Comparison of ENCODE assay signal across 9 cellular contexts in the genomic region with DNA sequence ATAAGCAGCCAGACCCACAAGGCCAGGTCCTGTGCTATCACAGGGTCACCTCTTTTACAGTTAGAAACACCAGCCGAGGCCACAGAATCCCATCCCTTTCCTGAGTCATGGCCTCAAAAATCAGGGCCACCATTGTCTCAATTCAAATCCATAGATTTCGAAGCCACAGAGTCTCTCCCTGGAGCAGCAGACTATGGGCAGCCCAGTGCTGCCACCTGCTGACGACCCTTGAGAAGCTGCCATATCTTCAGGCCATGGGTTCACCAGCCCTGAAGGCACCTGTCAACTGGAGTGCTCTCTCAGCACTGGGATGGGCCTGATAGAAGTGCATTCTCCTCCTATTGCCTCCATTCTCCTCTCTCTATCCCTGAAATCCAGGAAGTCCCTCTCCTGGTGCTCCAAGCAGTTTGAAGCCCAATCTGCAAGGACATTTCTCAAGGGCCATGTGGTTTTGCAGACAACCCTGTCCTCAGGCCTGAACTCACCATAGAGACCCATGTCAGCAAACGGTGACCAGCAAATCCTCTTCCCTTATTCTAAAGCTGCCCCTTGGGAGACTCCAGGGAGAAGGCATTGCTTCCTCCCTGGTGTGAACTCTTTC. TPM values are rescaled to one million over a fixed set of nuclear protein-coding genes. Genes with fewer than 3 reads are reported as not detected.
DNase-seq lines count a peak whose midpoint lies in the region; ATAC-seq and TF ChIP-seq lines count a peak whose summit lies in the region.
"Had no signal": no experiment of that assay in that cellular context is flagged by ENCODE, and none has a peak within 500 bp of the region (broad histone marks: within the 10 kb centered on the region; RNA-seq: fewer than 3 reads in every experiment).

No MANE protein-coding gene starts in this region.

- no peak overlapping the region for H3K4me3 Mint-ChIP-seq in activated T-helper 1 cell treated with anti-CD3 and anti-CD28 coated beads, Interleukin-12 subunit alpha, Interleukin-12 subunit beta, Interleukin-2, Interleukin-4 antibody, amounts not matched to agents 30 ng/mL and 10 ng/mL and 1 ng/mL, durations not matched to agents 14 hours and 24 hours and 36 hours
- H3K4me3 Mint-ChIP-seq: T-helper 1 cell treated with Interleukin-12 subunit alpha and Interleukin-12 subunit beta and Interleukin-4 antibody, amounts not matched to agents 30 μg/mL and 1 μg/mL, for 36 hours had no signal

- no peaks in the 10 kb centered on the region for H3K4me1 Mint-ChIP-seq in activated T-helper 1 cell treated with anti-CD3 and anti-CD28 coated beads, Interleukin-12 subunit alpha, Interleukin-12 subunit beta, Interleukin-2, Interleukin-4 antibody, amounts not matched to agents 30 ng/mL and 10 ng/mL and 1 ng/mL, durations not matched to agents 14 hours and 24 hours and 36 hours (ENCODE audit: low read depth)

- peak; percentile 65 for DNase-seq in COR-L47 (lab: John Stamatoyannopoulos, UW)
- DNase-seq in HuH-7.5 (ENCODE audit: low spot score) = peak; percentile 77
- DNase-seq in Peyer's patch = peak; percentile 44 to 84 (median 77)
- DNase-seq in activated T-helper 1 cell treated with anti-CD3 and anti-CD28 coated beads, Interleukin-12 subunit alpha, Interleukin-12 subunit beta, Interleukin-2, Interleukin-4 antibody, amounts not matched to agents 30 ng/mL and 10 ng/mL and 1 ng/mL, durations not matched to agents 14 hours and 24 hours and 36 hours (ENCODE audit: low spot score) = peak; percentile 27
- peak; percentile 72 for DNase-seq in fibroblast of villous mesenchyme (ENCODE audit: low read depth)
- peak in 43 of 56 donors; percentile 2 to 73 (median 24) for DNase-seq in nucleus accumbens (lab: John Stamatoyannopoulos, UW)
- no peak for DNase-seq in suprapubic skin (ENCODE audit: low spot score in 2 of 2)

- no peak for TF ChIP-seq EP300 in suprapubic skin (IDR thresholded peaks at IDR 0.05)

- H3K36me3 ChIP-seq in Peyer's patch = peaks cover 0 to 10% (median 0%) of the 10 kb centered on the region in 3 donors
- H3K36me3 ChIP-seq in suprapubic skin = peaks cover 26% of the 10 kb centered on the region

- H3K4me3 ChIP-seq in Peyer's patch = no peak overlapping the region
- H3K4me3 ChIP-seq in fibroblast of villous mesenchyme (ENCODE audit: low read depth, low read length) = no peak overlapping the region
- H3K4me3 ChIP-seq in suprapubic skin = no peak overlapping the region

- H3K4me1 ChIP-seq in Peyer's patch (no peaks in the 10 kb centered on the region), suprapubic skin (no peaks in the 10 kb centered on the region)

- no peak overlapping the region for H3K27ac ChIP-seq in Peyer's patch
- no peak overlapping the region for H3K27ac ChIP-seq in suprapubic skin

- H3K27ac Mint-ChIP-seq in activated T-helper 1 cell treated with anti-CD3 and anti-CD28 coated beads, Interleukin-12 subunit alpha, Interleukin-12 subunit beta, Interleukin-2, Interleukin-4 antibody, amounts not matched to agents 30 ng/mL and 10 ng/mL and 1 ng/mL, durations not matched to agents 14 hours and 24 hours and 36 hours = no peak overlapping the region
- H3K27ac Mint-ChIP-seq: T-helper 1 cell treated with Interleukin-12 subunit alpha and Interleukin-12 subunit beta and Interleukin-4 antibody, amounts not matched to agents 30 μg/mL and 1 μg/mL, for 36 hours had no signal

- peak; percentile 31 to 75 (median 68) for TF ChIP-seq CTCF in Peyer's patch (IDR thresholded peaks at IDR 0.05)
- peak; percentile 87 for TF ChIP-seq CTCF in fibroblast of villous mesenchyme (IDR thresholded peaks at IDR 0.05; ENCODE audit: insufficient read depth, low read depth, low read length)
- TF ChIP-seq CTCF in suprapubic skin (IDR thresholded peaks at IDR 0.05) = peak; percentile 51 to 69

- no peaks in the 10 kb centered on the region for H3K9me3 Mint-ChIP-seq in activated T-helper 1 cell treated with anti-CD3 and anti-CD28 coated beads, Interleukin-12 subunit alpha, Interleukin-12 subunit beta, Interleukin-2, Interleukin-4 antibody, amounts not matched to agents 30 ng/mL and 10 ng/mL and 1 ng/mL, durations not matched to agents 14 hours and 24 hours and 36 hours
- H3K9me3 Mint-ChIP-seq: T-helper 1 cell treated with Interleukin-12 subunit alpha and Interleukin-12 subunit beta and Interleukin-4 antibody, amounts not matched to agents 30 μg/mL and 1 μg/mL, for 36 hours had no signal

- H3K9me3 ChIP-seq in Peyer's patch (no peaks in the 10 kb centered on the region), suprapubic skin (no peaks in the 10 kb centered on the region)

- H3K27me3 ChIP-seq in Peyer's patch (no peaks in the 10 kb centered on the region), suprapubic skin (peaks cover 7% of the 10 kb centered on the region)

- H3K36me3 Mint-ChIP-seq in activated T-helper 1 cell treated with anti-CD3 and anti-CD28 coated beads, Interleukin-12 subunit alpha, Interleukin-12 subunit beta, Interleukin-2, Interleukin-4 antibody, amounts not matched to agents 30 ng/mL and 10 ng/mL and 1 ng/mL, durations not matched to agents 14 hours and 24 hours and 36 hours (ENCODE audit: low read depth) = no peaks in the 10 kb centered on the region

- TF ChIP-seq POLR2A in Peyer's patch (IDR thresholded peaks at IDR 0.05) (no peak), suprapubic skin (IDR thresholded peaks at IDR 0.05) (no peak)

- H3K27me3 Mint-ChIP-seq in activated T-helper 1 cell treated with anti-CD3 and anti-CD28 coated beads, Interleukin-12 subunit alpha, Interleukin-12 subunit beta, Interleukin-2, Interleukin-4 antibody, amounts not matched to agents 30 ng/mL and 10 ng/mL and 1 ng/mL, durations not matched to agents 14 hours and 24 hours and 36 hours (ENCODE audit: insufficient read depth) = peaks cover 3% of the 10 kb centered on the region

- no peak for ATAC-seq in HG03342 (IDR thresholded peaks at IDR 0.05; ENCODE audit: unreplicated experiment)

- 31% methylated on average over 4 of the region's 4 CpGs for WGBS in suprapubic skin

- intact Hi-C loops in activated T-helper 1 cell treated with anti-CD3 and anti-CD28 coated beads, Interleukin-12 subunit alpha, Interleukin-12 subunit beta, Interleukin-2, Interleukin-4 antibody, amounts not matched to agents 30 ng/mL and 10 ng/mL and 1 ng/mL, durations not matched to agents 14 hours and 24 hours and 36 hours (cut with micrococcal nuclease) = loop anchor here (1.0 kb wide), 2 partner anchors 381 to 591 kb away; no protein-coding TSS in a partner anchor

RNA-seq across cellular contexts. Expression of gene TGM4, which starts 39.6 kb away (rescaled TPM):
- not detected for total RNA-seq in Peyer's patch
- not detected in 2 replicates for total RNA-seq in activated T-helper 1 cell treated with anti-CD3 and anti-CD28 coated beads, Interleukin-12 subunit alpha, Interleukin-12 subunit beta, Interleukin-2, Interleukin-4 antibody, amounts not matched to agents 30 ng/mL and 10 ng/mL and 1 ng/mL, durations not matched to agents 14 hours and 24 hours and 36 hours
- not detected in 2 replicates for total RNA-seq in fibroblast of villous mesenchyme
- under 1 TPM in 2 of 4 donors, not detected in 2; 0.30 to 0.56 TPM for total RNA-seq in suprapubic skin

RNA-seq across cellular contexts. Expression of gene TMEM42, which starts 52.3 kb away (rescaled TPM):
- total RNA-seq in Peyer's patch = 10 to 100 TPM in 2 of 4 donors, 1 to 10 TPM in 2; 8.9 to 12.6 (median 10.6) TPM
- total RNA-seq in activated T-helper 1 cell treated with anti-CD3 and anti-CD28 coated beads, Interleukin-12 subunit alpha, Interleukin-12 subunit beta, Interleukin-2, Interleukin-4 antibody, amounts not matched to agents 30 ng/mL and 10 ng/mL and 1 ng/mL, durations not matched to agents 14 hours and 24 hours and 36 hours = 8.6 and 10.0 TPM in 2 replicates
- 12.6 and 13.0 TPM in 2 replicates for total RNA-seq in fibroblast of villous mesenchyme
- 10 to 100 TPM; 15.9 to 27.2 (median 20.8) TPM for total RNA-seq in suprapubic skin

Comparison
In these comparisons a context has a peak if more than half of its experiments do, and no peak if none do; other contexts are left out.
1. DNase-seq: peak in COR-L47 (single experiment), HuH-7.5 (single experiment), Peyer's patch (3 of 3), activated T-helper 1 cell treated with anti-CD3 and anti-CD28 coated beads, Interleukin-12 subunit alpha, Interleukin-12 subunit beta, Interleukin-2, Interleukin-4 antibody, amounts not matched to agents 30 ng/mL and 10 ng/mL and 1 ng/mL, durations not matched to agents 14 hours and 24 hours and 36 hours (single experiment), fibroblast of villous mesenchyme (single experiment) and nucleus accumbens (43 of 56); none in suprapubic skin (0 of 2).
2. Peak in every context shown above with its lines, with median percentiles within 50 percentile points of each other: CTCF ChIP-seq.